In the genomic region with DNA sequence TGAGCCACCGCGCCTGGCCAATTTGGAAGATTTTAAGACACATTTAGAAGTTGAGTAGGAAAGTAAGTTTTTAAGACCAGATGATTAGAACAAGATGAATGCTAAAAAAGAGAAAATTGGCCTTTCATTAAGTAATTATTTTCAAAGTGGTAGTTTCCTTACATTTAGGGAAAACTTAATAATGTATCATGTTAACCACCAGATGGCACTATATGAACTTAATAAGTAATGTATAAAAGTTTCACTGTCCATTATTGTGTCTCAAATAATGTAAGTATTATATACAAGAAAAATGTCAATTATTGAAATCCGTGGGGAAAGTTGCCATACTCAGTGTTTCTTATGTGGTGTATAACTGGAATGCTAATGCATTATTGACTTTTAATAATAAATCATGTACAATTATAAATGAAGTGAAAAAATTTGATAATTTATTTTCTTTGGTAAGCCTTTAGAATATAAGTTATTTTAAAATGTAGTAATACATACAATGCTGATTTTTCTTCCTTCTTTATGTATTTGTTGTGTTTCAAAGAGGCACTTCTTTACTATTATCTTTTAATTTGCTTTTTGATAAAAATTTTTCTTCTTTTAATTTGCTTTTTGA, we compare ENCODE assay signal across 8 cellular contexts. TPM values are rescaled to one million over a fixed set of nuclear protein-coding genes. Genes with fewer than 3 reads are reported as not detected.
A peak's percentile ranks its signal among the peaks of the same experiment; 100 is the strongest.
DNase-seq lines count a peak whose midpoint lies in the region; ATAC-seq and TF ChIP-seq lines count a peak whose summit lies in the region.

No MANE protein-coding gene starts in this region.

- POLR2A ChIA-PET in RWPE1 (lab: Yijun Ruan, JAX; ENCODE audit: low non-redundant PET) = no interaction called here

- TF ChIP-seq CTCF in RWPE1 (conservative IDR thresholded peaks at IDR 0.05; ENCODE audit: low read depth) (peak; percentile 22; the same call in 1 of the 2 replicates), foreskin keratinocyte (conservative IDR thresholded peaks at IDR 0.05) (peak; percentile 64)

- H3K4me1 ChIP-seq in foreskin keratinocyte = no peaks in the 10 kb centered on the region

- peak; percentile 63 to 83 for DNase-seq in AML-193 (lab: John Stamatoyannopoulos, UW)
- DNase-seq in HCEC 1CT = peak; percentile 66
- peak; percentile 25 for DNase-seq in RWPE1 (ENCODE audit: low spot score)
- peak in 1 of 2 donors; percentile 14 for DNase-seq in foreskin keratinocyte
- peak; percentile 6 for DNase-seq in smooth muscle cell of the brain vasculature (ENCODE audit: low read depth, low spot score)
- no peak for DNase-seq in hepatic stellate cell (ENCODE audit: low spot score)

- no peaks in the 10 kb centered on the region for H3K27me3 ChIP-seq in foreskin keratinocyte

- H3K27ac ChIP-seq in RWPE1 (no peak overlapping the region), foreskin keratinocyte (no peak overlapping the region)

- ATAC-seq in foreskin keratinocyte (no peak), GM21786 (IDR thresholded peaks at IDR 0.05; ENCODE audit: unreplicated experiment) (no peak), GM19035 (IDR thresholded peaks at IDR 0.05; ENCODE audit: unreplicated experiment) (no peak)

- CTCF ChIA-PET in RWPE1 (lab: Yijun Ruan, JAX) = interaction anchor here (0.6 to 0.8 kb wide), 7 partner anchors 7 to 763 kb away, joined by 3 to 4 read pairs (median 3); no protein-coding TSS in a partner anchor

RNA-seq across cellular contexts. Expression of gene COG6, which starts 29.2 kb away (rescaled TPM):
- 14.5 and 17.7 TPM in 2 replicates for total RNA-seq in foreskin keratinocyte
- polyA plus RNA-seq in foreskin keratinocyte = 5.0 and 5.1 TPM in 2 replicates
